ENCODE assay signal across 12 cellular contexts in genomic region chr20:18080836-18081235, GRCh38. TPM values are rescaled to one million over a fixed set of nuclear protein-coding genes. Genes with fewer than 3 reads are reported as not detected.
"Had no signal": no experiment of that assay in that cellular context is flagged by ENCODE, and none has a peak within 500 bp of the region (broad histone marks: within the 10 kb centered on the region; RNA-seq: fewer than 3 reads in every experiment).

No MANE protein-coding gene starts in this region.

RNA-seq across cellular contexts. Expression of gene OVOL2, which starts 23.1 kb away (rescaled TPM):
- total RNA-seq: activated B cell treated with CpG ODN at 0.5 μM for 24 hours; activated CD4-positive, alpha-beta memory T cell treated with anti-CD3 and anti-CD28 coated beads for 36 hours; activated CD4-positive, alpha-beta T cell treated with anti-CD3 and anti-CD28 coated beads for 36 hours; activated CD4-positive, alpha-beta T cell treated with anti-CD3 and anti-CD28 coated beads, Interleukin-2, amount 10 ng/mL, durations not matched to agents 24 days and 14 days; activated CD4-positive, alpha-beta T cell treated with anti-CD3 and anti-CD28 coated beads, Interleukin-2, amount 10 ng/mL, durations not matched to agents 7 days and 5 days; activated CD8-positive, alpha-beta memory T cell treated with anti-CD3 and anti-CD28 coated beads for 36 hours; activated CD8-positive, alpha-beta memory T cell treated with anti-CD3 and anti-CD28 coated beads, Interleukin-2, amount 10 ng/mL, durations not matched to agents 7 days and 5 days; activated CD8-positive, alpha-beta T cell treated with anti-CD3 and anti-CD28 coated beads for 36 hours; activated CD8-positive, alpha-beta T cell treated with anti-CD3 and anti-CD28 coated beads, Interleukin-2, amount 10 ng/mL, durations not matched to agents 7 days and 5 days; T-helper 1 cell treated with Interleukin-12 subunit alpha and Interleukin-12 subunit beta and Interleukin-4 antibody, amounts not matched to agents 30 ng/mL and 1 ng/mL, for 36 hours; T-helper 17 cell; T-helper 2 cell treated with Interferon-gamma antibody and Interleukin-4, amounts not matched to agents 100 ng/mL and 5 ng/mL, for 36 hours had no signal
